Comparison of ENCODE assay signal across 1 cellular context in genomic region chr13:51269039-51269438, GRCh38.
TF ChIP-seq lines count a peak whose summit lies in the region.

No MANE protein-coding gene starts in this region.

TF ChIP-seq in IMR-90, 13 proteins besides CTCF, POLR2A, EP300 and RAD21 (continued from another document):
- TF ChIP-seq NFE2L2 (IDR thresholded peaks at IDR 0.05; ENCODE audit: low read depth, low read length) (no peak), CEBPB (IDR thresholded peaks at IDR 0.05; ENCODE audit: low read depth, low read length) (no peak), MXI1 (IDR thresholded peaks at IDR 0.05; ENCODE audit: borderline replicate concordance, low read depth, low read length) (no peak), RFX5 (IDR thresholded peaks at IDR 0.05; ENCODE audit: low read depth, low read length) (no peak), FOS (IDR thresholded peaks at IDR 0.05; ENCODE audit: low read depth, low read length) (no peak), USF2 (IDR thresholded peaks at IDR 0.05; ENCODE audit: low read depth, low read length) (no peak), RCOR1 (IDR thresholded peaks at IDR 0.05; ENCODE audit: insufficient replicate concordance, low read length) (no peak), ELK1 (IDR thresholded peaks at IDR 0.05; ENCODE audit: borderline replicate concordance, low read depth, low read length) (no peak), MAZ (IDR thresholded peaks at IDR 0.05; ENCODE audit: borderline replicate concordance, low read depth, low read length) (no peak), BHLHE40 (IDR thresholded peaks at IDR 0.05; ENCODE audit: low read depth, low read length) (no peak), MAFK (IDR thresholded peaks at IDR 0.05; ENCODE audit: low read depth, low read length) (no peak)
